Comparison of ENCODE assay signal across 29 cellular contexts in genomic region chr10:71784679-71785272, GRCh38.
"Had no signal": no experiment of that assay in that cellular context is flagged by ENCODE, and none has a peak within 500 bp of the region (broad histone marks: within the 10 kb centered on the region; RNA-seq: fewer than 3 reads in every experiment).

No MANE protein-coding gene starts in this region.

- ATAC-seq: activated naive CD4-positive, alpha-beta T cell treated with anti-CD3 and anti-CD28 coated beads, Interleukin-2, amount 50 U/mL, for 72 hours; activated naive CD8-positive, alpha-beta T cell treated with anti-CD3 and anti-CD28 coated beads, Interleukin-2, amount 50 U/mL, for 24 hours; activated T-cell treated with anti-CD3 and anti-CD28 coated beads, Interleukin-2, amount 50 U/mL, for 4 hours; body of pancreas; Panc1; T-helper 17 cell; WTC11 had no signal

- H3K36me3 ChIP-seq: ascending aorta, MG63 had no signal

- H3K27ac Mint-ChIP-seq: activated naive CD8-positive, alpha-beta T cell treated with anti-CD3 and anti-CD28 coated beads, Interleukin-2, amount 50 U/mL, for 24 hours; T-helper 17 cell; WTC11 had no signal

- H3K9me3 Mint-ChIP-seq: activated naive CD4-positive, alpha-beta T cell treated with anti-CD3 and anti-CD28 coated beads, Interleukin-2, amount 50 U/mL, for 72 hours; activated naive CD8-positive, alpha-beta T cell treated with anti-CD3 and anti-CD28 coated beads, Interleukin-2, amount 50 U/mL, for 24 hours; activated T-cell treated with anti-CD3 and anti-CD28 coated beads, Interleukin-2, amount 50 U/mL, for 4 hours; IgD-negative memory B cell; WTC11 had no signal

- H3K4me1 ChIP-seq: ascending aorta, body of pancreas had no signal

- H3K4me3 ChIP-seq: ascending aorta, body of pancreas, MG63 had no signal

- H3K4me3 Mint-ChIP-seq: activated naive CD8-positive, alpha-beta T cell treated with anti-CD3 and anti-CD28 coated beads, Interleukin-2, amount 50 U/mL, for 24 hours; activated T-cell treated with anti-CD3 and anti-CD28 coated beads, Interleukin-2, amount 50 U/mL, for 4 hours; IgD-negative memory B cell; T-helper 17 cell; WTC11 had no signal

- H3K36me3 Mint-ChIP-seq: activated naive CD4-positive, alpha-beta T cell treated with anti-CD3 and anti-CD28 coated beads, Interleukin-2, amount 50 U/mL, for 72 hours; IgD-negative memory B cell; WTC11 had no signal

- H3K27me3 Mint-ChIP-seq: activated naive CD8-positive, alpha-beta T cell treated with anti-CD3 and anti-CD28 coated beads, Interleukin-2, amount 50 U/mL, for 24 hours; T-helper 17 cell had no signal

- H3K9me3 ChIP-seq: ascending aorta, body of pancreas, MG63 had no signal

- DNase-seq: activated CD4-positive, alpha-beta T cell treated with anti-CD3 and anti-CD28 coated beads for 48 hours; activated CD4-positive, alpha-beta T cell treated with anti-CD3 and anti-CD28 coated beads, Interleukin-2, amount 50 U/mL, for 4 hours; activated CD4-positive, CD25-positive, alpha-beta regulatory T cell treated with anti-CD3 and anti-CD28 coated beads, Interleukin-2, amount 50 U/mL, for 72 hours; activated CD8-positive, alpha-beta memory T cell treated with anti-CD3 and anti-CD28 coated beads for 24 hours; activated effector memory CD4-positive, alpha-beta T cell treated with anti-CD3 and anti-CD28 coated beads, Interleukin-2, amount 50 U/mL, for 16 hours; activated naive CD4-positive, alpha-beta T cell treated with Interleukin-2 at 50 U/mL for 16 hours; activated naive CD8-positive, alpha-beta T cell treated with anti-CD3 and anti-CD28 coated beads, Interleukin-2, amount 50 U/mL, for 24 hours; activated T-cell treated with anti-CD3 and anti-CD28 coated beads, Interleukin-2, amount 50 U/mL, for 4 hours; amniotic stem cell; body of pancreas; MG63; NCI-H1105; NCI-H1436; NCI-H1694 treated with DMSO at 0.1 percent for 48 hours; NCI-H2029 treated with DMSO at 0.1 percent for 48 hours; NCI-H510A treated with DMSO at 0.1 percent for 48 hours; NCI-H69; NK-92 treated with Interleukin-12 subunit alpha and Interleukin-12 subunit beta, amount 100 ng/mL, for 24 hours; OCI-M1; RPMI8226; SHP77; T-helper 17 cell; T-helper 9 cell had no signal

- H3K27me3 ChIP-seq: ascending aorta, body of pancreas, MG63 had no signal

- H3K27ac ChIP-seq: ascending aorta, body of pancreas, KMS-11 had no signal
